In the genomic region with DNA sequence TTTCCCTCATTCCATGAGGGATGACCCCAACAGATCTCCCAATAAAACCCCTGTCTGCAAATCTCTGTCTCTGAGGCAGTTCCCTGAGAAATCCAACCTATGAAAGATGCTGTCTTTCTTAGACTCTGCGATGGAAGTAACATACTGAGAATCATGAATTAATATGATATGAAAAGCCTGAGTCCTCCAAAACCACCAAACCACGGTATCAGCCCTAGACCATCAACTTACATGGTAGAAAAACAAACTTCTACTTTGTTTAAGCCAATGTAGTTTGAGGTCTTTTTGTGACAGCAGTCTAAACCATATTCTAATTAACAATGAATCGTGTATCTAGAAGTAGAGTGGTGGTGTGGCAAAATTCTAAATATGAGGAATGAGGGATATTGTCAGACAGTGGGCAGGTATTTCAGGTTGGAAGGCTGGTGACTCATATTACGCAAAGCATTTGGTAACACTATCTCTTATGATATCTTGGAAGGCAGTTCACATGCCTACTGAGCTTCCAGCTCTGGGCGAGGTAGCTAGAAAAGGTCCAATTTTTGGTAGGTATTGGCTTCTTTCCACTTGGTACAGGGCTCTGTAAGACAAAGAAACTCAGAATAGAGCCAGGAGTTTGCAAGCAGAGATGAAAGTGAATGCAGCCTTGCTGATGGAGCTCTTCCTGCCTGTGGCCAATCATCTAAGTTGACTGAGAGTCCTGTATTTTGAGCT, we compare ENCODE assay signal across 13 cellular contexts.
A peak's percentile ranks its signal among the peaks of the same experiment; 100 is the strongest.
DNase-seq lines count a peak whose midpoint lies in the region; ATAC-seq and TF ChIP-seq lines count a peak whose summit lies in the region.
"Had no signal": no experiment of that assay in that cellular context is flagged by ENCODE, and none has a peak within 500 bp of the region (broad histone marks: within the 10 kb centered on the region; RNA-seq: fewer than 3 reads in every experiment).

No MANE protein-coding gene starts in this region.

- no peak for TF ChIP-seq CTCF in GM12865 (IDR thresholded peaks at IDR 0.05; ENCODE audit: insufficient read depth, low read depth, low read length, missing control alignments)
- no peak for TF ChIP-seq CTCF in colonic mucosa (IDR thresholded peaks at IDR 0.05)
- no peak for TF ChIP-seq CTCF in omental fat pad (IDR thresholded peaks at IDR 0.05)

- H3K36me3 ChIP-seq in colonic mucosa (no peaks in the 10 kb centered on the region), Karpas-422 (ENCODE audit: insufficient read depth, low read length) (no peaks in the 10 kb centered on the region)
- H3K36me3 ChIP-seq: gastrocnemius medialis had no signal

- H3K27ac ChIP-seq in colonic mucosa (no peak overlapping the region), Karpas-422 (ENCODE audit: low read length) (no peak overlapping the region)
- H3K27ac ChIP-seq: gastrocnemius medialis had no signal

- ATAC-seq in omental fat pad (ENCODE audit: low FRiP score): peak; percentile 64

- no peaks in the 10 kb centered on the region for H3K9me3 ChIP-seq in colonic mucosa
- no peaks in the 10 kb centered on the region for H3K9me3 ChIP-seq in Karpas-422 (ENCODE audit: low read length)
- H3K9me3 ChIP-seq: gastrocnemius medialis had no signal

- H3K27me3 ChIP-seq in colonic mucosa (no peaks in the 10 kb centered on the region), Karpas-422 (ENCODE audit: low read length) (no peaks in the 10 kb centered on the region)
- H3K27me3 ChIP-seq: dorsolateral prefrontal cortex, gastrocnemius medialis had no signal

- intact Hi-C loops in colonic mucosa (cut with DNase I): no loop called here

- H3K4me3 ChIP-seq in GM12865 (ENCODE audit: low read depth, low read length): no peak overlapping the region
- H3K4me3 ChIP-seq in colonic mucosa: no peak overlapping the region
- H3K4me3 ChIP-seq in Karpas-422 (ENCODE audit: low read length): no peak overlapping the region
- H3K4me3 ChIP-seq: dorsolateral prefrontal cortex, gastrocnemius medialis had no signal

- no peaks in the 10 kb centered on the region for H3K79me2 ChIP-seq in Karpas-422 (ENCODE audit: low read length)

- no peak overlapping the region for H2AFZ ChIP-seq in Karpas-422 (ENCODE audit: low read length)

- H3K9ac ChIP-seq in colonic mucosa (ENCODE audit: low read depth in 2 of 2, low read length in 2 of 2) (peak overlapping the region in 1 of 2 donors; percentile 0), Karpas-422 (ENCODE audit: low read length) (no peak overlapping the region)

- H3K4me2 ChIP-seq in Karpas-422 (ENCODE audit: low read depth, low read length, poor library complexity, severe bottlenecking): no peak overlapping the region

- no peaks in the 10 kb centered on the region for H3K4me1 ChIP-seq in colonic mucosa
- H3K4me1 ChIP-seq in Karpas-422 (ENCODE audit: low read length): no peaks in the 10 kb centered on the region
- H3K4me1 ChIP-seq: gastrocnemius medialis had no signal

- DNase-seq in GM12865 (ENCODE audit: low read depth) (peak; percentile 17), M059J (ENCODE audit: low read depth) (peak; percentile 29), colonic mucosa (peak; percentile 18), omental fat pad (ENCODE audit: low spot score) (peak; percentile 14), medulla oblongata (ENCODE audit: extremely low spot score) (no peak), Karpas-422 (no peak)
- no peak for DNase-seq in stimulated activated naive CD4-positive, alpha-beta T cell (lab: John Stamatoyannopoulos, UW)
- DNase-seq: CD4-positive, alpha-beta memory T cell; gastrocnemius medialis; naive B cell; SHP77 treated with DMSO at 0.1 percent for 48 hours; substantia nigra had no signal

- no peaks in the 10 kb centered on the region for H4K20me1 ChIP-seq in Karpas-422 (ENCODE audit: insufficient read depth, low read depth, low read length)

- no peaks in the 10 kb centered on the region for H3K9me2 ChIP-seq in Karpas-422 (replicated peaks; ENCODE audit: insufficient read depth, low read length)

Comparison
In these comparisons a context has a peak if more than half of its experiments do, and no peak if none do; other contexts are left out.
1. DNase-seq: peak in GM12865 (single experiment), M059J (single experiment), colonic mucosa (single experiment) and omental fat pad (single experiment); none in stimulated activated naive CD4-positive, alpha-beta T cell (0 of 6), medulla oblongata (single experiment) and Karpas-422 (single experiment).